ENCODE assay signal across 8 cellular contexts in the genomic region with DNA sequence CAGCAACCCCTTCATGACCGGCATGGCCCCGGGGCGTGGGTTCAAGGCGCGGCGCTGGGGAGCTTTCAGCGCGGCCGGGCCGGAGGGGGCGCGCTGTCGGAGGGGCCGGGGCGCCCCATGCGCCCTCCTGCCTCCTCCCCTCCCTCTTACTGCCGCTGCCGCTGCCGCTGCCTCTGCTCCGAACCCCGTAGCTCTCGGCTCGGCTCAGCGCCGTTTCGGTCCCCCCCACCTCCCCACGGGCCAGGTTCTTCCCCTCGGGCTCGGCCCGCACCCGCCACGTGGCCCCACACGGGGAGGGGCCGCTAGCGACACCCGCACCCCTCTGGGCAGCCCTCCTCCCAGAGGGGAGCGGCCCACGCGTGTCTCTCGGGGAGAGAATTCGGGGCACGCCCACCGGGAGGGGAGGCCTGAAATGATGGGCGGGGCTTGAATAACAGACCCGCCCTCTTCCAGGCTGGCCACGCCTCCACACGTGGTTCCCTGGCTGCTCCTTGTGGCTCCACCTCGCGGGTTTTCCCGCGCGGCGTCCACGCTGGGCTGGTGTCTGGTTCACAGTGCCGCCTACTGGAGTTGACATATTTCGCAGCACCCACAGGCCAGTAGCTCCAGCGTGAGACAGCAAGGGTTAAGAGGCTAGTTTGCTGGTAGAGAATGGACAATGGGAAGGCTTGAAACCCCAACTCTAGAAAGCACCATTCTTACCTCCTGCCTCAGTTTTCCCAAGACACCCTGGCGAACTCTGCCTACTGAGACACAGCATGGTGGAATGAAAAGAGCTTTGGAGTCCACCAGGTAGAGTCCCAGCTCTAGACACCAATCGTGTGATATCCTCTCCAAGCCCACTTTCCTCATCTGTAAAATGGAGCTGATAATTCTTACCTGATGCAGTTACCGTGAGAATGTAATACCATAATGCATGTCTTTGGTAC. TPM values are rescaled to one million over a fixed set of nuclear protein-coding genes. Genes with fewer than 3 reads are reported as not detected.
DNase-seq lines count a peak whose midpoint lies in the region; ATAC-seq and TF ChIP-seq lines count a peak whose summit lies in the region.

A gene (minus strand): TSS at position 221 of the 929 bp plus-strand sequence. CDS start 197 bp downstream, at position 24.

- peaks cover 15% of the 10 kb centered on the region for H3K27me3 Mint-ChIP-seq in activated T-helper 1 cell treated with anti-CD3 and anti-CD28 coated beads, Interleukin-12 subunit alpha, Interleukin-12 subunit beta, Interleukin-2, Interleukin-4 antibody, amounts not matched to agents 30 ng/mL and 10 ng/mL and 1 ng/mL, durations not matched to agents 14 hours and 24 hours and 36 hours (ENCODE audit: insufficient read depth)
- H3K27me3 Mint-ChIP-seq in nephron (ENCODE audit: low read depth), result peaks cover 88% of the 10 kb centered on the region
- H3K27me3 Mint-ChIP-seq in stimulated activated naive B cell treated with anti-CD40 and anti-IgM and Interleukin-4, amounts not matched to agents 10 μg/mL and 1 μg/mL and 100 μg/mL, for 72 hours, result peaks cover 0 to 3% of the 10 kb centered on the region in 2 donors

- peak within 1 kb of the TSS; percentile 74 for H3K4me3 Mint-ChIP-seq in activated T-helper 1 cell treated with anti-CD3 and anti-CD28 coated beads, Interleukin-12 subunit alpha, Interleukin-12 subunit beta, Interleukin-2, Interleukin-4 antibody, amounts not matched to agents 30 ng/mL and 10 ng/mL and 1 ng/mL, durations not matched to agents 14 hours and 24 hours and 36 hours
- peak within 1 kb of the TSS; percentile 40 to 51 (median 42) for H3K4me3 Mint-ChIP-seq in nephron
- H3K4me3 Mint-ChIP-seq in stimulated activated naive B cell treated with anti-CD40 and anti-IgM and Interleukin-4, amounts not matched to agents 10 μg/mL and 1 μg/mL and 100 μg/mL, for 72 hours, result peak within 1 kb of the TSS; percentile 80 to 83

- TF ChIP-seq CTCF in GM13977 (IDR thresholded peaks at IDR 0.05; ENCODE audit: extremely low read depth, insufficient read depth, missing control alignments), result peak; percentile 85
- peak; percentile 82 for TF ChIP-seq CTCF in OCI-LY7 (conservative IDR thresholded peaks at IDR 0.05; ENCODE audit: low read length)
- TF ChIP-seq CTCF in nephron (IDR thresholded peaks at IDR 0.05; ENCODE audit: unreplicated experiment in 3 of 3), result peak; percentile 22 to 43 (median 31)

- peaks cover 60% of the 10 kb centered on the region for H3K27me3 ChIP-seq in HUES64 (ENCODE audit: insufficient read depth, low read length)

- H3K4me2 ChIP-seq in OCI-LY7 (ENCODE audit: low read length), result peak within 1 kb of the TSS; percentile 63

- peaks cover 5% of the 10 kb centered on the region for H3K36me3 Mint-ChIP-seq in activated T-helper 1 cell treated with anti-CD3 and anti-CD28 coated beads, Interleukin-12 subunit alpha, Interleukin-12 subunit beta, Interleukin-2, Interleukin-4 antibody, amounts not matched to agents 30 ng/mL and 10 ng/mL and 1 ng/mL, durations not matched to agents 14 hours and 24 hours and 36 hours (ENCODE audit: low read depth)
- H3K36me3 Mint-ChIP-seq in nephron (ENCODE audit: low read depth), result no peaks in the 10 kb centered on the region
- H3K36me3 Mint-ChIP-seq in stimulated activated naive B cell treated with anti-CD40 and anti-IgM and Interleukin-4, amounts not matched to agents 10 μg/mL and 1 μg/mL and 100 μg/mL, for 72 hours, result peaks cover 7 to 12% of the 10 kb centered on the region in 2 donors

- POLR2A ChIA-PET in OCI-LY7 (lab: Charles Lee), result interaction anchor here (0.5 to 0.7 kb wide), 2 partner anchors 27 to 264 kb away, joined by 3 to 5 read pairs; no protein-coding TSS in a partner anchor

- no peaks in the 10 kb centered on the region for H3K79me2 ChIP-seq in OCI-LY7 (ENCODE audit: insufficient read depth, low read depth, low read length)

- H3K27ac ChIP-seq in HUES64 (ENCODE audit: low read depth, low read length) (no peak within 1 kb of the TSS), OCI-LY7 (ENCODE audit: low read depth, low read length, poor library complexity, severe bottlenecking) (no peak within 1 kb of the TSS)

- no peaks in the 10 kb centered on the region for H3K4me1 ChIP-seq in HUES64 (ENCODE audit: insufficient read depth, low read length)
- H3K4me1 ChIP-seq in OCI-LY7 (ENCODE audit: insufficient read depth, low read length, poor library complexity, severe bottlenecking), result peaks cover 27% of the 10 kb centered on the region

- no peak within 1 kb of the TSS for H3K9ac ChIP-seq in HUES64 (ENCODE audit: low read depth, low read length)

- H3K4me3 ChIP-seq in HUES64 (ENCODE audit: low read length), result peak within 1 kb of the TSS; percentile 58
- peak within 1 kb of the TSS; percentile 53 for H3K4me3 ChIP-seq in OCI-LY7 (ENCODE audit: low read depth, low read length, poor library complexity, severe bottlenecking)

- peak within 1 kb of the TSS; percentile 58 for H3K27ac Mint-ChIP-seq in activated T-helper 1 cell treated with anti-CD3 and anti-CD28 coated beads, Interleukin-12 subunit alpha, Interleukin-12 subunit beta, Interleukin-2, Interleukin-4 antibody, amounts not matched to agents 30 ng/mL and 10 ng/mL and 1 ng/mL, durations not matched to agents 14 hours and 24 hours and 36 hours
- H3K27ac Mint-ChIP-seq in nephron, result no peak within 1 kb of the TSS
- H3K27ac Mint-ChIP-seq in stimulated activated naive B cell treated with anti-CD40 and anti-IgM and Interleukin-4, amounts not matched to agents 10 μg/mL and 1 μg/mL and 100 μg/mL, for 72 hours, result peak within 1 kb of the TSS; percentile 73

- 0 out of 2 replicates have a peak within 1 kb of the TSS, but pooled peaks have one; percentile 2 for H2AFZ ChIP-seq in OCI-LY7 (ENCODE audit: low read length)

- intact Hi-C loops in OCI-LY7 (cut with micrococcal nuclease; ENCODE audit: unreplicated experiment), result loop anchor here (1.0 to 10.0 kb wide), 4 partner anchors 49 to 224 kb away; no protein-coding TSS in a partner anchor
- intact Hi-C loops in activated T-helper 1 cell treated with anti-CD3 and anti-CD28 coated beads, Interleukin-12 subunit alpha, Interleukin-12 subunit beta, Interleukin-2, Interleukin-4 antibody, amounts not matched to agents 30 ng/mL and 10 ng/mL and 1 ng/mL, durations not matched to agents 14 hours and 24 hours and 36 hours (cut with micrococcal nuclease), result loop anchor here (1.0 to 5.0 kb wide), 9 partner anchors 13 to 276 kb away; a partner anchor contains a TSS

- BruUV-seq in OCI-LY7 (replicated peaks; lab: Mats Ljungman, UMichigan), result no TSS peak

- H3K36me3 ChIP-seq in HUES64 (ENCODE audit: insufficient read depth, low read length) (no peaks in the 10 kb centered on the region), OCI-LY7 (ENCODE audit: insufficient read depth, low read length) (no peaks in the 10 kb centered on the region)

- WGBS in HUES64, result 5% methylated on average over 60 of the region's 60 CpGs

- H4K20me1 ChIP-seq in OCI-LY7 (ENCODE audit: insufficient read depth, low read length), result no peaks in the 10 kb centered on the region

- H3K9me3 Mint-ChIP-seq in activated T-helper 1 cell treated with anti-CD3 and anti-CD28 coated beads, Interleukin-12 subunit alpha, Interleukin-12 subunit beta, Interleukin-2, Interleukin-4 antibody, amounts not matched to agents 30 ng/mL and 10 ng/mL and 1 ng/mL, durations not matched to agents 14 hours and 24 hours and 36 hours, result no peaks in the 10 kb centered on the region
- no peaks in the 10 kb centered on the region for H3K9me3 Mint-ChIP-seq in nephron
- no peaks in the 10 kb centered on the region for H3K9me3 Mint-ChIP-seq in stimulated activated naive B cell treated with anti-CD40 and anti-IgM and Interleukin-4, amounts not matched to agents 10 μg/mL and 1 μg/mL and 100 μg/mL, for 72 hours

- H3K4me1 Mint-ChIP-seq in activated T-helper 1 cell treated with anti-CD3 and anti-CD28 coated beads, Interleukin-12 subunit alpha, Interleukin-12 subunit beta, Interleukin-2, Interleukin-4 antibody, amounts not matched to agents 30 ng/mL and 10 ng/mL and 1 ng/mL, durations not matched to agents 14 hours and 24 hours and 36 hours (ENCODE audit: low read depth), result peaks cover 53% of the 10 kb centered on the region
- H3K4me1 Mint-ChIP-seq in nephron, result peaks cover 6% of the 10 kb centered on the region
- H3K4me1 Mint-ChIP-seq in stimulated activated naive B cell treated with anti-CD40 and anti-IgM and Interleukin-4, amounts not matched to agents 10 μg/mL and 1 μg/mL and 100 μg/mL, for 72 hours, result peaks cover 62 to 81% of the 10 kb centered on the region in 2 donors

- CTCF ChIA-PET in OCI-LY7 (lab: Charles Lee; ENCODE audit: unreplicated experiment), result interaction anchor here (1.1 kb wide), 1 partner anchor 69 kb away, joined by 3 read pairs; a partner anchor contains a TSS

- H3K9me3 ChIP-seq in HUES64 (ENCODE audit: insufficient read depth, low read depth, low read length) (no peaks in the 10 kb centered on the region), OCI-LY7 (ENCODE audit: low read length) (no peaks in the 10 kb centered on the region)

- DNase-seq in GM13977 (ENCODE audit: low spot score) (peak; percentile 97), OCI-LY7 (ENCODE audit: low spot score) (peak; percentile 83), fibroblast of peridontal ligament (ENCODE audit: extremely low read depth) (peak; percentile 64)
- peak; percentile 88 for DNase-seq in activated T-helper 1 cell treated with anti-CD3 and anti-CD28 coated beads, Interleukin-12 subunit alpha, Interleukin-12 subunit beta, Interleukin-2, Interleukin-4 antibody, amounts not matched to agents 30 ng/mL and 10 ng/mL and 1 ng/mL, durations not matched to agents 14 hours and 24 hours and 36 hours (ENCODE audit: low spot score)
- DNase-seq in stimulated activated naive B cell treated with anti-CD40 and anti-IgM and Interleukin-4, amounts not matched to agents 10 μg/mL and 1 μg/mL and 100 μg/mL, for 72 hours, result peak; percentile 87

- no peaks in the 10 kb centered on the region for H3K9me2 ChIP-seq in OCI-LY7 (ENCODE audit: insufficient read depth, low read length)

- in situ Hi-C loops in GM13977 (cut with MboI; ENCODE audit: low pct_unique_long_range_greater_than_20kb, low sequenced_read_pairs, unreplicated experiment), result no loop called here

- ATAC-seq in stimulated activated naive B cell treated with anti-CD40 and anti-IgM and Interleukin-4, amounts not matched to agents 10 μg/mL and 1 μg/mL and 100 μg/mL, for 72 hours (replicated peaks), result peak; percentile 45 to 67
- ATAC-seq in HG03139 (IDR thresholded peaks at IDR 0.05; ENCODE audit: unreplicated experiment), result no peak

RNA-seq across cellular contexts. Expression of the gene that starts here (rescaled TPM):
- 0.05 TPM for polyA plus RNA-seq in HUES64 (2013, experiment 1 of 2)
- polyA plus RNA-seq in HUES64 (2013, experiment 2 of 2), result not detected
- total RNA-seq in OCI-LY7 (2014; rRNA removed; shearing (Covaris generic)), result not detected in 2 replicates
- total RNA-seq in OCI-LY7 (2022), result not detected in 2 replicates
- total RNA-seq in activated T-helper 1 cell treated with anti-CD3 and anti-CD28 coated beads, Interleukin-12 subunit alpha, Interleukin-12 subunit beta, Interleukin-2, Interleukin-4 antibody, amounts not matched to agents 30 ng/mL and 10 ng/mL and 1 ng/mL, durations not matched to agents 14 hours and 24 hours and 36 hours, result 1.7 and 1.9 TPM in 2 replicates

Comparison
In these comparisons a context has a peak if more than half of its experiments do, and no peak if none do; other contexts are left out.
1. Peak in DNase-seq, H3K4me3 ChIP-seq and H3K4me2 ChIP-seq in OCI-LY7; RNA of the gene not detected or under 1 TPM.
2. CTCF ChIP-seq: peak in every context shown above with its lines; median percentile 85 in GM13977; 82 in OCI-LY7; 31 in nephron.
3. H3K27ac Mint-ChIP-seq: peak in activated T-helper 1 cell treated with anti-CD3 and anti-CD28 coated beads, Interleukin-12 subunit alpha, Interleukin-12 subunit beta, Interleukin-2, Interleukin-4 antibody, amounts not matched to agents 30 ng/mL and 10 ng/mL and 1 ng/mL, durations not matched to agents 14 hours and 24 hours and 36 hours (single experiment) and stimulated activated naive B cell treated with anti-CD40 and anti-IgM and Interleukin-4, amounts not matched to agents 10 μg/mL and 1 μg/mL and 100 μg/mL, for 72 hours (single experiment); none in nephron (0 of 3).
4. Peak in every context shown above with its lines, with median percentiles within 50 percentile points of each other: DNase-seq and H3K4me3 Mint-ChIP-seq.